17 cellular contexts compared by ENCODE assay signal in the genomic region with DNA sequence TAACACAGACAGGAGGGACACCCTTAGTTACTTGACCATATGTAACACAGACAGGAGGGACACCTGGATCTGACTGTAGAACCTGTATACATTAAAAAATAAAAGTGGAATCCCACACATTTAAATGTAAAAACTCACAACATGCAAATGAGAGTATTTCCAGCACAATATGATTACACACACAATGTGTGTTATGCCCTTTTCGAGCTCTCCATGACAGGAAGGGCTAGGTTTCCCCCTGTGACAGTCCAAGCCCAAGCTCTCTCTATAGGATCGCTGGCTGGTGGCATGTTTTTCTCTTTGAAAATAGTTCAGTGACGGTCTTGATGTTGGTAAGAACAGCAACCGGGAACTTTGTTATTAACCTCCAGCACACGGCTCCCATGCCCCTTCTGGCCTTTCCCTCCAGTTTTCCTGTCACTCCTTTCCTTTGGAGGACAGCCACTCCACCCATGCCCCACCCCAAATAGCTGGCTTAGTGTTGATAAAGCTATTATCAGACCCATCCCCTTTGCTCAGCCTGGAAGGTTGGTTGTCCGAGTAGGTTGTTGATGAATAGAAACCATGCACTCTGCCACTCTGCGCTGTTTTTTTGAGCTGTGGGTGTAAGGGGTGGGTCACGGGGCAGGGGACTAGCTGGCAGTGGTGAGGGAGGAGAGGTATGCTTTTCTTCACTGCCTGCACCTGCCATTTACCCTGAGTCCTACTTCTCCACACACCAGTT. TPM values are rescaled to one million over a fixed set of nuclear protein-coding genes. Genes with fewer than 3 reads are reported as not detected.
DNase-seq lines count a peak whose midpoint lies in the region; ATAC-seq, FAIRE-seq and TF ChIP-seq lines count a peak whose summit lies in the region.
"Had no signal": no experiment of that assay in that cellular context is flagged by ENCODE, and none has a peak within 500 bp of the region (broad histone marks: within the 10 kb centered on the region; RNA-seq: fewer than 3 reads in every experiment).

No MANE protein-coding gene starts in this region.

- H3K4me3 ChIP-seq in SJCRH30 = no peak overlapping the region
- H3K4me3 ChIP-seq: BLaER1 had no signal

- H3K9me3 ChIP-seq in SJCRH30 (replicated peaks) = no peaks in the 10 kb centered on the region
- H3K9me3 ChIP-seq: BLaER1, lower lobe of right lung had no signal

- TF ChIP-seq POLR2A in GM12892 (IDR thresholded peaks at IDR 0.05; ENCODE audit: low read depth, low read length) (peak; percentile 61), erythroblast (IDR thresholded peaks at IDR 0.05; ENCODE audit: low read length) (no peak)

- intact Hi-C loops in Calu3 (cut with micrococcal nuclease; ENCODE audit: unreplicated experiment) = loop anchor here (5.0 kb wide), 1 partner anchor 118 kb away; a partner anchor contains a TSS

- no peak for TF ChIP-seq CTCF in Calu3 (IDR thresholded peaks at IDR 0.05; ENCODE audit: unreplicated experiment)

- H3K36me3 ChIP-seq in SJCRH30 = no peaks in the 10 kb centered on the region
- H3K36me3 ChIP-seq: BLaER1, lower lobe of right lung had no signal

- H3K27ac ChIP-seq in SJCRH30 = no peak overlapping the region
- H3K27ac ChIP-seq: BLaER1 had no signal

- H3K9me3 Mint-ChIP-seq in stimulated activated memory B cell treated with anti-CD40 and anti-IgM and Interleukin-4, amounts not matched to agents 10 μg/mL and 1 μg/mL and 100 μg/mL, for 72 hours = no peaks in the 10 kb centered on the region
- no peaks in the 10 kb centered on the region for H3K9me3 Mint-ChIP-seq in Calu3 (ENCODE audit: low read depth, unreplicated experiment)
- H3K9me3 Mint-ChIP-seq: activated CD4-positive, alpha-beta T cell treated with anti-CD3 and anti-CD28 coated beads, Interleukin-2, amount 10 ng/mL, durations not matched to agents 24 days and 14 days; T-cell had no signal

- peaks cover 3% of the 10 kb centered on the region; the same call in 1 of the 2 replicates for H3K4me1 ChIP-seq in SJCRH30

- CTCF ChIA-PET in Calu3 (lab: Charles Lee) = no interaction called here

- peak; percentile 65 for ATAC-seq in stimulated activated memory B cell treated with anti-CD40 and anti-IgM and Interleukin-4, amounts not matched to agents 10 μg/mL and 1 μg/mL and 100 μg/mL, for 72 hours
- ATAC-seq: lower lobe of right lung, PC-3, T-cell had no signal

- DNase-seq in GM12892 (ENCODE audit: insufficient read length) (no peak), NAMALWA (ENCODE audit: low spot score) (peak; percentile 70), erythroblast (lab: John Stamatoyannopoulos, UW) (peak; percentile 40 to 65), NCI-H2196 treated with DMSO at 0.1 percent for 48 hours (lab: John Stamatoyannopoulos, UW; ENCODE audit: unreplicated experiment) (no peak), MV-4-11 (lab: John Stamatoyannopoulos, UW) (no peak), Calu3 (no peak), SJCRH30 (no peak)
- DNase-seq: activated CD4-positive, alpha-beta T cell treated with anti-CD3 and anti-CD28 coated beads, Interleukin-2, amount 10 ng/mL, durations not matched to agents 24 days and 14 days; hippocampal formation; Kasumi-1; lower lobe of right lung; NCI-H2081; PC-3; stimulated activated CD4-positive, alpha-beta T cell treated with anti-CD3 and anti-CD28 coated beads, Interleukin-15, amount 100 ng/mL, for 24 hours; T-cell had no signal

- H3K27me3 ChIP-seq in SJCRH30 = no peaks in the 10 kb centered on the region
- H3K27me3 ChIP-seq: BLaER1 had no signal

- no peaks in the 10 kb centered on the region for H3K27me3 Mint-ChIP-seq in stimulated activated memory B cell treated with anti-CD40 and anti-IgM and Interleukin-4, amounts not matched to agents 10 μg/mL and 1 μg/mL and 100 μg/mL, for 72 hours
- no peaks in the 10 kb centered on the region for H3K27me3 Mint-ChIP-seq in Calu3 (ENCODE audit: unreplicated experiment)
- H3K27me3 Mint-ChIP-seq: activated CD4-positive, alpha-beta T cell treated with anti-CD3 and anti-CD28 coated beads, Interleukin-2, amount 10 ng/mL, durations not matched to agents 24 days and 14 days; T-cell had no signal

- no TSS peak for BruUV-seq in Calu3 (replicated peaks; lab: Mats Ljungman, UMichigan)

- peak overlapping the region; percentile 97 for H3K4me3 Mint-ChIP-seq in stimulated activated memory B cell treated with anti-CD40 and anti-IgM and Interleukin-4, amounts not matched to agents 10 μg/mL and 1 μg/mL and 100 μg/mL, for 72 hours
- H3K4me3 Mint-ChIP-seq in Calu3 (ENCODE audit: low read depth, unreplicated experiment) = no peak overlapping the region
- H3K4me3 Mint-ChIP-seq: activated CD4-positive, alpha-beta T cell treated with anti-CD3 and anti-CD28 coated beads, Interleukin-2, amount 10 ng/mL, durations not matched to agents 24 days and 14 days had no signal

- H3K4me1 Mint-ChIP-seq in stimulated activated memory B cell treated with anti-CD40 and anti-IgM and Interleukin-4, amounts not matched to agents 10 μg/mL and 1 μg/mL and 100 μg/mL, for 72 hours = peaks cover 62% of the 10 kb centered on the region
- peaks cover 21% of the 10 kb centered on the region for H3K4me1 Mint-ChIP-seq in Calu3 (ENCODE audit: low read depth, unreplicated experiment)

- H3K36me3 Mint-ChIP-seq in stimulated activated memory B cell treated with anti-CD40 and anti-IgM and Interleukin-4, amounts not matched to agents 10 μg/mL and 1 μg/mL and 100 μg/mL, for 72 hours = peaks cover 33% of the 10 kb centered on the region
- H3K36me3 Mint-ChIP-seq in Calu3 (ENCODE audit: insufficient read depth, unreplicated experiment) = peaks cover 21% of the 10 kb centered on the region

- H3K27ac Mint-ChIP-seq in stimulated activated memory B cell treated with anti-CD40 and anti-IgM and Interleukin-4, amounts not matched to agents 10 μg/mL and 1 μg/mL and 100 μg/mL, for 72 hours = peak overlapping the region; percentile 100
- no peak overlapping the region for H3K27ac Mint-ChIP-seq in Calu3 (ENCODE audit: unreplicated experiment)
- H3K27ac Mint-ChIP-seq: activated CD4-positive, alpha-beta T cell treated with anti-CD3 and anti-CD28 coated beads, Interleukin-2, amount 10 ng/mL, durations not matched to agents 24 days and 14 days had no signal

- peak; percentile 60 for FAIRE-seq in GM12892 (lab: Jason Lieb, UNC)

RNA-seq across cellular contexts. Expression of a gene that starts 2.7 kb away (rescaled TPM):
- polyA plus RNA-seq in GM12892 (2012; ENCODE audit: missing spikeins) = 158 TPM
- 4.6 and 10.4 TPM in 2 replicates for total RNA-seq in Calu3 (2022)
- 2.0 and 2.8 TPM in 2 replicates for total RNA-seq in SJCRH30 (2014; rRNA removed; shearing (Covaris generic))

Comparison
In these comparisons a context has a peak if more than half of its experiments do, and no peak if none do; other contexts are left out.
1. DNase-seq: peak in NAMALWA (single experiment) and erythroblast (2 of 2); none in GM12892 (single experiment), NCI-H2196 treated with DMSO at 0.1 percent for 48 hours (single experiment), MV-4-11 (single experiment), Calu3 (single experiment) and SJCRH30 (0 of 2).